Comparison of ENCODE assay signal across 1 cellular context in genomic region chr2:203689424-203690109, GRCh38.
TF ChIP-seq lines count a peak whose summit lies in the region.

No MANE protein-coding gene starts in this region.

TF ChIP-seq in GM23338, 12 proteins besides CTCF, POLR2A, EP300 and RAD21 (continued from another document):
- no peak for TF ChIP-seq EZH2phosphoT487 (IDR thresholded peaks at IDR 0.05; ENCODE audit: unreplicated experiment)
